In the genomic region with DNA sequence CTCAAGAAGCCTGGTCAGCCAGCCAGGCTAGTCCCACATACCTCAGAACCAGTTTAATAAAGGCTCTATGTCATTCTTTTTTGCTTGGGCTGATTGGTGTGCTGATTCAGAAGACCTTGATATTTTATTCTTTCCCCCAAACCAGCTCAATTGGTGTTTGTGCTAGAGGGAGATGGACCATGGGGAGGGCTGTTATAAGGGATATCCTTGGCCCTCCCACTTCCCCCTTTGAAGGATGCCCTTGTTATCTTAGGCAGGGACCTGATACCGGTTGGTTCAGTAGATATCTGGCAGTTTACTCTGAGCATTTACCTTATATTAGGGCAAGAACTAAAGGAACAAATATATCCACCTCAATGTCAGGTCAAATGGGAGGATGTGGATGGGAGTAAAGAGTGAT, we compare ENCODE assay signal across 25 cellular contexts.
"Had no signal": no experiment of that assay in that cellular context is flagged by ENCODE, and none has a peak within 500 bp of the region (broad histone marks: within the 10 kb centered on the region; RNA-seq: fewer than 3 reads in every experiment).

No MANE protein-coding gene starts in this region.

- ATAC-seq: activated CD8-positive, alpha-beta T cell treated with anti-CD3 and anti-CD28 coated beads for 36 hours; activated T-cell treated with anti-CD3 and anti-CD28 coated beads, Interleukin-2, amount 50 U/mL, for 4 hours; activated T-helper 17 cell treated with anti-CD3 and anti-CD28 coated beads, Interleukin-2, amount 50 U/mL, for 72 hours; body of pancreas; effector memory CD8-positive, alpha-beta T cell had no signal

- H3K4me1 ChIP-seq: body of pancreas had no signal

- H3K9me3 ChIP-seq: body of pancreas had no signal

- H3K4me3 Mint-ChIP-seq: activated CD8-positive, alpha-beta T cell treated with anti-CD3 and anti-CD28 coated beads for 36 hours; activated naive CD8-positive, alpha-beta T cell; activated T-cell treated with anti-CD3 and anti-CD28 coated beads, Interleukin-2, amount 50 U/mL, for 4 hours; activated T-helper 17 cell treated with anti-CD3 and anti-CD28 coated beads, Interleukin-2, amount 50 U/mL, for 72 hours; effector memory CD8-positive, alpha-beta T cell had no signal

- H3K9me3 Mint-ChIP-seq: activated CD8-positive, alpha-beta T cell treated with anti-CD3 and anti-CD28 coated beads for 36 hours; activated T-cell treated with anti-CD3 and anti-CD28 coated beads, Interleukin-2, amount 50 U/mL, for 4 hours; effector memory CD8-positive, alpha-beta T cell had no signal

- H3K27me3 Mint-ChIP-seq: activated CD8-positive, alpha-beta T cell treated with anti-CD3 and anti-CD28 coated beads for 36 hours; effector memory CD8-positive, alpha-beta T cell had no signal

- H3K4me3 ChIP-seq: body of pancreas had no signal

- H3K36me3 Mint-ChIP-seq: activated naive CD8-positive, alpha-beta T cell had no signal

- DNase-seq: activated CD4-positive, alpha-beta T cell treated with anti-CD3 and anti-CD28 coated beads for 4 hours; activated CD4-positive, alpha-beta T cell treated with anti-CD3 and anti-CD28 coated beads, Interleukin-2, amount 50 U/mL, for 1 hour; activated CD4-positive, alpha-beta T cell treated with anti-CD3 and anti-CD28 coated beads, Interleukin-2, amount 50 U/mL, for 48 hours; activated CD4-positive, CD25-positive, alpha-beta regulatory T cell; activated CD4-positive, CD25-positive, alpha-beta regulatory T cell treated with anti-CD3 and anti-CD28 coated beads, Interleukin-2, amount 50 U/mL, for 72 hours; activated CD8-positive, alpha-beta T cell treated with anti-CD3 and anti-CD28 coated beads for 36 hours; activated effector memory CD4-positive, alpha-beta T cell treated with Interleukin-2 at 50 U/mL for 16 hours; activated gamma-delta T cell treated with Interleukin-2 at 50 U/mL for 16 hours; activated naive CD4-positive, alpha-beta T cell treated with anti-CD3 and anti-CD28 coated beads, Interleukin-2, amount 50 U/mL, for 16 hours; activated naive CD4-positive, alpha-beta T cell treated with Interleukin-2 at 50 U/mL for 16 hours; activated T-cell treated with anti-CD3 and anti-CD28 coated beads, Interleukin-2, amount 50 U/mL, for 4 hours; amygdala; aorta; body of pancreas; caudate nucleus; cortex of kidney; dermis blood vessel endothelial cell; effector CD4-positive, alpha-beta T cell; effector memory CD8-positive, alpha-beta T cell; foreskin fibroblast; head of caudate nucleus; T-helper 2 cell had no signal

- H3K27me3 ChIP-seq: body of pancreas had no signal

- H3K4me1 Mint-ChIP-seq: activated T-helper 17 cell treated with anti-CD3 and anti-CD28 coated beads, Interleukin-2, amount 50 U/mL, for 72 hours had no signal

- H3K27ac ChIP-seq: body of pancreas, epithelial cell of prostate had no signal

- H3K27ac Mint-ChIP-seq: activated CD8-positive, alpha-beta T cell treated with anti-CD3 and anti-CD28 coated beads for 36 hours; activated naive CD8-positive, alpha-beta T cell; activated T-helper 17 cell treated with anti-CD3 and anti-CD28 coated beads, Interleukin-2, amount 50 U/mL, for 72 hours had no signal
